12 cellular contexts compared by ENCODE assay signal in the genomic region with DNA sequence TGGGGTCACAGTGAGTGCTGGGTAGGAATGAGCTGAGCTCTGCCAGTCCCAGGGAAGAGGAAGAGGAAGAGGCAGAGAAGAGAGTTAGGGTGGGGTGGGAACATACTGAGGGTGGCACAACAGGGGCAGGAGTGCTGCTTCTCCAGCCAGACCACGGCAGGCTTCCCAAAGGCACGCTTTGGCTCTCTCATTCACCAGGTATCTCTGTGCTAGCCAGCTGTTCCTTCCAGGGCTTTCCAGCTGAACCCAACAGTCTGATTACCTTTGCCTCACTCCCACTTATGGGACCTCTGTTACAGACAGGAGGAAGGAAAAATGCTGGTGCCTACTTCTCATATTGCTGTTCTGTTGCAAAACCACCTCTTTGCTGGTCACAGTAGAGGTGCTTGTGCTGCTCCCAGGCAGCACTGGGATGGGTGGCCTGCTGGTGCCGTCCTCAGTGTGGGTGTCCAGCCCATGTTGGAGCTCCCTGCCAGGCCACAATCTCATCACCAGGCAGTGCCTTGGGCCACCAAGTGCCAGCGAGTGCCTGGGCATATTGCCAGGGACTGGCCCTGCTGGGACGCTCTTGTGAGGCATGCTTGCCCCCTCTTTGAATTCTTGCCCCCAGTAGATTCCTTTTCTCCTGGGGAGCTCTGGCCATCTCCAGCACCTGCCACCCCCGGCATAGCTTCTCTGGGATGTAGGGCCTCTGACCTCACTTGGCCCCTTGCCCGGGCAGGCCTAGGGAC. TPM values are rescaled to one million over a fixed set of nuclear protein-coding genes. Genes with fewer than 3 reads are reported as not detected.
DNase-seq lines count a peak whose midpoint lies in the region; ATAC-seq, FAIRE-seq and TF ChIP-seq lines count a peak whose summit lies in the region.
"Had no signal": no experiment of that assay in that cellular context is flagged by ENCODE, and none has a peak within 500 bp of the region (broad histone marks: within the 10 kb centered on the region; RNA-seq: fewer than 3 reads in every experiment).

No MANE protein-coding gene starts in this region.

- H2AK5ac ChIP-seq in mesenchymal stem cell (ENCODE audit: low read length, severe bottlenecking): peak overlapping the region; percentile 16

- H3K4ac ChIP-seq in mesenchymal stem cell (ENCODE audit: low read depth in 1 of 2, low read length in 2 of 2): no peak overlapping the region

- H3K9me1 ChIP-seq in K562 (ENCODE audit: control insufficient read depth, insufficient read depth, low read length): no peaks in the 10 kb centered on the region

- no peak overlapping the region for H2BK120ac ChIP-seq in mesenchymal stem cell (ENCODE audit: low read depth, low read length)

- intact Hi-C loops in K562 (cut with micrococcal nuclease) (no loop called here), transverse colon (cut with DNase I; ENCODE audit: low total_unique reads) (no loop called here)

- FAIRE-seq in K562 (lab: Jason Lieb, UNC): no peak

- H3K27me3 ChIP-seq in K562 (ENCODE audit: control insufficient read depth in 2 of 2, insufficient read depth in 2 of 2, low read length in 2 of 2): peaks cover 5 to 82% of the 10 kb centered on the region in 2 experiments; a peak in 4 of 5 replicates
- H3K27me3 ChIP-seq in mesenchymal stem cell (ENCODE audit: control insufficient read depth in 1 of 2, insufficient read depth in 1 of 2, low read length in 2 of 2): peaks cover 0 to 16% of the 10 kb centered on the region in 2 experiments
- H3K27me3 ChIP-seq in transverse colon: peaks cover 32% of the 10 kb centered on the region

- H3K4me2 ChIP-seq in K562 (ENCODE audit: insufficient read depth, low read length) (no peak overlapping the region), mesenchymal stem cell (ENCODE audit: low read length, poor library complexity, severe bottlenecking) (peak overlapping the region; percentile 75)

- no peak for ATAC-seq in K562
- no peak for ATAC-seq in GM21423 (IDR thresholded peaks at IDR 0.05; ENCODE audit: unreplicated experiment)
- no peak for ATAC-seq in GM21526 (IDR thresholded peaks at IDR 0.05; ENCODE audit: low FRiP score, unreplicated experiment)

- no peak for TF ChIP-seq RAD21 in K562 (CRISPR knock-in tag; conservative IDR thresholded peaks at IDR 0.05 in 1 of 2, IDR thresholded peaks at IDR 0.05 in 1 of 2)

- no peak overlapping the region for H3K23ac ChIP-seq in mesenchymal stem cell (ENCODE audit: low read length in 2 of 2)

- H3K4me1 ChIP-seq in K562 (replicated peaks in 1 of 2; ENCODE audit: control insufficient read depth in 2 of 2, insufficient read depth in 2 of 2, low read length in 2 of 2) (peaks cover 0 to 16% of the 10 kb centered on the region in 2 experiments; a peak in 2 of 5 replicates), mesenchymal stem cell (ENCODE audit: control insufficient read depth, insufficient read depth, low read depth, low read length) (peaks cover 65% of the 10 kb centered on the region), transverse colon (peaks cover 6 to 30% (median 10%) of the 10 kb centered on the region in 4 donors)

- no peak overlapping the region for H2AFZ ChIP-seq in K562 (ENCODE audit: low read depth, low read length)
- no peak overlapping the region for H2AFZ ChIP-seq in mesenchymal stem cell (ENCODE audit: low read depth, low read length)

- H2BK12ac ChIP-seq in mesenchymal stem cell (ENCODE audit: low read length in 2 of 2): no peak overlapping the region

- H3K14ac ChIP-seq in mesenchymal stem cell (ENCODE audit: low read length in 2 of 2): no peak overlapping the region

- H2BK5ac ChIP-seq in mesenchymal stem cell (ENCODE audit: low read depth, low read length, poor library complexity, severe bottlenecking): no peak overlapping the region

- TF ChIP-seq CTCF in K562 (IDR thresholded peaks at IDR 0.05 in 2 of 3, conservative IDR thresholded peaks at IDR 0.05 in 1 of 3; ENCODE audit: insufficient read depth in 2 of 3, low read depth in 1 of 3, low read length in 3 of 3): no peak
- no peak for TF ChIP-seq CTCF in transverse colon (IDR thresholded peaks at IDR 0.05)

- H3K18ac ChIP-seq in mesenchymal stem cell (ENCODE audit: low read depth in 1 of 2, low read length in 2 of 2): no peak overlapping the region

- H3K27ac ChIP-seq in K562 (ENCODE audit: extremely low read depth, low read depth, low read length) (no peak overlapping the region), mesenchymal stem cell (ENCODE audit: low read length, poor library complexity, severe bottlenecking) (peak overlapping the region; percentile 24), transverse colon (no peak overlapping the region)
- H3K27ac ChIP-seq: SK-N-MC had no signal

- H3K79me1 ChIP-seq in mesenchymal stem cell (replicated peaks; ENCODE audit: low read length, poor library complexity, severe bottlenecking): peaks cover 14% of the 10 kb centered on the region

- BruUV-seq in K562 (replicated peaks; lab: Mats Ljungman, UMichigan): no TSS peak

- in situ Hi-C loops in K562 (cut with MboI): no loop called here
- in situ Hi-C loops in transverse colon (cut with MboI; ENCODE audit: low pct_ligation_motif_present in 1 of 4, low pct_unique_long_range_greater_than_20kb in 1 of 4, low sequenced_read_pairs in 3 of 4): no loop called here

- H3K36me3 ChIP-seq in K562 (ENCODE audit: control insufficient read depth, insufficient read depth, low read length) (no peaks in the 10 kb centered on the region), mesenchymal stem cell (ENCODE audit: control insufficient read depth in 1 of 2, insufficient read depth in 2 of 2, low read depth in 1 of 2, low read length in 2 of 2) (peaks cover 13 to 22% of the 10 kb centered on the region in 2 experiments), transverse colon (no peaks in the 10 kb centered on the region)

- no peak for TF ChIP-seq EP300 in K562 (IDR thresholded peaks at IDR 0.05; ENCODE audit: low read length)
- no peak for TF ChIP-seq EP300 in transverse colon (IDR thresholded peaks at IDR 0.05; ENCODE audit: low read depth)

- no peaks in the 10 kb centered on the region for H3K9me3 ChIP-seq in K562 (replicated peaks; ENCODE audit: control insufficient read depth, insufficient read depth, low read depth, low read length)
- H3K9me3 ChIP-seq in mesenchymal stem cell (ENCODE audit: control insufficient read depth, low read length): no peaks in the 10 kb centered on the region
- no peaks in the 10 kb centered on the region for H3K9me3 ChIP-seq in transverse colon

- POLR2A ChIA-PET in K562 (lab: Yijun Ruan, JAX): interaction anchor here (0.6 kb wide), 1 partner anchor 122 kb away, joined by 3 read pairs; no protein-coding TSS in a partner anchor

- no peak overlapping the region for H4K8ac ChIP-seq in mesenchymal stem cell (ENCODE audit: low read length)

- no peaks in the 10 kb centered on the region for H3K79me2 ChIP-seq in K562 (ENCODE audit: control insufficient read depth, insufficient read depth, low read length)

- H3K4me3 ChIP-seq in K562 (no peak overlapping the region), mesenchymal stem cell (ENCODE audit: insufficient read depth in 1 of 2, low read depth in 1 of 2, low read length in 2 of 2) (peak overlapping the region in 1 of 2 experiments; percentile 81), transverse colon (no peak overlapping the region)
- H3K4me3 ChIP-seq: SK-N-MC had no signal

- peak; percentile 42 for DNase-seq in activated effector memory CD4-positive, alpha-beta T cell treated with anti-CD3 and anti-CD28 coated beads, Interleukin-2, amount 50 U/mL, for 16 hours
- no peak for DNase-seq in activated effector memory CD4-positive, alpha-beta T cell treated with Interleukin-2 at 50 U/mL for 16 hours
- DNase-seq in K562 (ENCODE audit: extremely low read depth in 1 of 4, low spot score in 3 of 4): no peak
- DNase-seq in mesenchymal stem cell: no peak
- peak; percentile 13 for DNase-seq in transverse colon
- no peak for DNase-seq in activated CD4-positive, CD25-positive, alpha-beta regulatory T cell (lab: John Stamatoyannopoulos, UW)
- DNase-seq: activated naive CD4-positive, alpha-beta T cell treated with Interleukin-2 at 50 U/mL for 16 hours; CD4-positive, CD25-positive, alpha-beta regulatory T cell; Karpas-422 had no signal

- no peak overlapping the region for H2BK15ac ChIP-seq in mesenchymal stem cell (ENCODE audit: low read depth, poor library complexity, severe bottlenecking)

- H3K9ac ChIP-seq in K562 (ENCODE audit: insufficient read depth in 1 of 2, low read depth in 2 of 2, low read length in 2 of 2): no peak overlapping the region
- no peak overlapping the region for H3K9ac ChIP-seq in mesenchymal stem cell (ENCODE audit: low read length)

- CTCF ChIA-PET in K562 (lab: Yijun Ruan, JAX; ENCODE audit: low intra/inter-chr PET ratio): no interaction called here

- 0% methylated on average over 7 of the region's 7 CpGs for WGBS in K562 (ENCODE audit: insufficient coverage, low coverage, missing lambda C conversion rate)
- 88% methylated on average over 6 of the region's 7 CpGs for WGBS in mesenchymal stem cell
- 48% methylated on average over 7 of the region's 7 CpGs; no CpG with 5 or more reads in 1 of the 2 donors for WGBS in transverse colon (ENCODE audit: low coverage in 1 of 2), 2 donors

- TF ChIP-seq POLR2A in K562 (conservative IDR thresholded peaks at IDR 0.05) (no peak), transverse colon (IDR thresholded peaks at IDR 0.05) (no peak)

- H4K20me1 ChIP-seq in K562 (replicated peaks; ENCODE audit: control insufficient read depth, insufficient read depth, low read length): peaks cover 17% of the 10 kb centered on the region

- no peak overlapping the region for H4K91ac ChIP-seq in mesenchymal stem cell (ENCODE audit: low read length)

RNA-seq across cellular contexts. Expression of gene ADORA1, which starts 2.1 kb away (rescaled TPM):
- not detected in 2 replicates for total RNA-seq in K562 (2011; cell fraction: chromatin; rRNA removed; ENCODE audit: low replicate concordance)
- total RNA-seq in K562 (2011; cell fraction: nucleolus; rRNA removed): not detected in 2 replicates
- total RNA-seq in K562 (2011; cell fraction: nucleoplasm; rRNA removed): not detected in 2 replicates
- total RNA-seq in K562 (2014; rRNA removed): not detected in 2 replicates
- not detected in 2 replicates for total RNA-seq in K562 (2014; rRNA removed; fragmentation: Illumina TruSeq; extraction: Trizol)
- not detected in 2 replicates for total RNA-seq in K562 (2015; rRNA removed; fragmentation: Illumina TruSeq; extraction: Trizol)
- total RNA-seq in K562 (2021): not detected in 2 replicates
- not detected in 2 replicates for polyA plus RNA-seq in K562 (2011; rRNA removed)
- not detected in 2 replicates for polyA plus RNA-seq in K562 (2011; cell fraction: cytosol; rRNA removed)
- not detected in 2 replicates for polyA plus RNA-seq in K562 (2011; cell fraction: nucleus; rRNA removed)
- polyA plus RNA-seq in K562 (2012): 0.12 TPM in 1 of 2 replicates, not detected in the other
- not detected in 2 replicates for polyA plus RNA-seq in K562 (2014; fragmentation: Illumina TruSeq; extraction: Trizol)
- polyA plus RNA-seq in K562 (2014; fragmentation: Nextera tagmentation; extraction: Ambion mirVana): not detected
- not detected in 2 replicates for polyA plus RNA-seq in K562 (2014; rRNA removed)
- polyA minus RNA-seq in K562 (2011; rRNA and poly(A)+ RNA removed): not detected in 2 replicates
- polyA minus RNA-seq in K562 (2011; cell fraction: cytosol; rRNA and poly(A)+ RNA removed): not detected in 2 replicates
- polyA minus RNA-seq in K562 (2011; cell fraction: nucleus; rRNA and poly(A)+ RNA removed): not detected in 2 replicates
- polyA plus RNA-seq in mesenchymal stem cell (2013, experiment 1 of 2): 8.4 TPM
- 9.3 TPM for polyA plus RNA-seq in mesenchymal stem cell (2013, experiment 2 of 2)
- total RNA-seq in transverse colon: 1 to 10 TPM in 2 of 4 donors, not detected in 2; 1.3 to 5.6 TPM
- total RNA-seq: CD4-positive, CD25-positive, alpha-beta regulatory T cell had no signal
- polyA plus RNA-seq: CD4-positive, CD25-positive, alpha-beta regulatory T cell had no signal

RNA-seq across cellular contexts. Expression of gene MYOG, which starts 43.9 kb away (rescaled TPM):
- total RNA-seq in K562 (2011; cell fraction: chromatin; rRNA removed; ENCODE audit: low replicate concordance): not detected in 2 replicates
- total RNA-seq in K562 (2011; cell fraction: nucleolus; rRNA removed): not detected in 2 replicates
- not detected in 2 replicates for total RNA-seq in K562 (2011; cell fraction: nucleoplasm; rRNA removed)
- total RNA-seq in K562 (2014; rRNA removed) (not detected in 2 replicates), K562 (2014; rRNA removed; fragmentation: Illumina TruSeq; extraction: Trizol) (not detected in 2 replicates), K562 (2015; rRNA removed; fragmentation: Illumina TruSeq; extraction: Trizol) (not detected in 2 replicates), K562 (2021) (not detected in 2 replicates), transverse colon (not detected)
- polyA plus RNA-seq in K562 (2011; rRNA removed) (not detected in 2 replicates), K562 (2014; fragmentation: Illumina TruSeq; extraction: Trizol) (not detected in 2 replicates), K562 (2014; fragmentation: Nextera tagmentation; extraction: Ambion mirVana) (not detected), K562 (2014; rRNA removed) (not detected in 2 replicates)
- not detected in 2 replicates for polyA plus RNA-seq in K562 (2011; cell fraction: cytosol; rRNA removed)
- polyA plus RNA-seq in K562 (2011; cell fraction: nucleus; rRNA removed): not detected in 2 replicates
- not detected in 2 replicates for polyA plus RNA-seq in K562 (2012)
- not detected in 2 replicates for polyA minus RNA-seq in K562 (2011; rRNA and poly(A)+ RNA removed)
- polyA minus RNA-seq in K562 (2011; cell fraction: cytosol; rRNA and poly(A)+ RNA removed): not detected in 2 replicates
- not detected in 2 replicates for polyA minus RNA-seq in K562 (2011; cell fraction: nucleus; rRNA and poly(A)+ RNA removed)
- polyA plus RNA-seq in mesenchymal stem cell (2013, experiment 1 of 2): not detected
- not detected for polyA plus RNA-seq in mesenchymal stem cell (2013, experiment 2 of 2)
- total RNA-seq: CD4-positive, CD25-positive, alpha-beta regulatory T cell had no signal
- polyA plus RNA-seq: CD4-positive, CD25-positive, alpha-beta regulatory T cell had no signal

RNA-seq across cellular contexts. Expression of gene MYBPH, which starts 46.0 kb away (rescaled TPM):
- total RNA-seq in K562 (2011; cell fraction: chromatin; rRNA removed; ENCODE audit: low replicate concordance): not detected in 2 replicates
- not detected in 2 replicates for total RNA-seq in K562 (2011; cell fraction: nucleolus; rRNA removed)
- not detected in 2 replicates for total RNA-seq in K562 (2011; cell fraction: nucleoplasm; rRNA removed)
- total RNA-seq in K562 (2014; rRNA removed) (not detected in 2 replicates), K562 (2014; rRNA removed; fragmentation: Illumina TruSeq; extraction: Trizol) (not detected in 2 replicates), K562 (2015; rRNA removed; fragmentation: Illumina TruSeq; extraction: Trizol) (not detected in 2 replicates), K562 (2021) (not detected in 2 replicates), transverse colon (not detected)
- polyA plus RNA-seq in K562 (2011; rRNA removed) (not detected in 2 replicates), K562 (2014; fragmentation: Illumina TruSeq; extraction: Trizol) (not detected in 2 replicates), K562 (2014; fragmentation: Nextera tagmentation; extraction: Ambion mirVana) (not detected), K562 (2014; rRNA removed) (0.13 TPM in 1 of 2 replicates, not detected in the other)
- not detected in 2 replicates for polyA plus RNA-seq in K562 (2011; cell fraction: cytosol; rRNA removed)
- not detected in 2 replicates for polyA plus RNA-seq in K562 (2011; cell fraction: nucleus; rRNA removed)
- polyA plus RNA-seq in K562 (2012): not detected in 2 replicates
- not detected in 2 replicates for polyA minus RNA-seq in K562 (2011; rRNA and poly(A)+ RNA removed)
- not detected in 2 replicates for polyA minus RNA-seq in K562 (2011; cell fraction: cytosol; rRNA and poly(A)+ RNA removed)
- polyA minus RNA-seq in K562 (2011; cell fraction: nucleus; rRNA and poly(A)+ RNA removed): not detected in 2 replicates
- 0.58 TPM for polyA plus RNA-seq in mesenchymal stem cell (2013, experiment 1 of 2)
- 0.75 TPM for polyA plus RNA-seq in mesenchymal stem cell (2013, experiment 2 of 2)
- total RNA-seq: CD4-positive, CD25-positive, alpha-beta regulatory T cell had no signal
- polyA plus RNA-seq: CD4-positive, CD25-positive, alpha-beta regulatory T cell had no signal

RNA-seq across cellular contexts. Expression of gene CHI3L1, which starts 56.8 kb away (rescaled TPM):
- not detected in 2 replicates for total RNA-seq in K562 (2011; cell fraction: chromatin; rRNA removed; ENCODE audit: low replicate concordance)
- not detected in 2 replicates for total RNA-seq in K562 (2011; cell fraction: nucleolus; rRNA removed)
- not detected in 2 replicates for total RNA-seq in K562 (2011; cell fraction: nucleoplasm; rRNA removed)
- not detected in 2 replicates for total RNA-seq in K562 (2014; rRNA removed)
- total RNA-seq in K562 (2014; rRNA removed; fragmentation: Illumina TruSeq; extraction: Trizol): not detected in 2 replicates
- total RNA-seq in K562 (2015; rRNA removed; fragmentation: Illumina TruSeq; extraction: Trizol): not detected in 2 replicates
- total RNA-seq in K562 (2021): not detected in 2 replicates
- polyA plus RNA-seq in K562 (2011; rRNA removed): not detected in 2 replicates
- not detected in 2 replicates for polyA plus RNA-seq in K562 (2011; cell fraction: cytosol; rRNA removed)
- polyA plus RNA-seq in K562 (2011; cell fraction: nucleus; rRNA removed): not detected in 2 replicates
- 0.22 TPM in 1 of 2 replicates, not detected in the other for polyA plus RNA-seq in K562 (2012)
- not detected in 2 replicates for polyA plus RNA-seq in K562 (2014; fragmentation: Illumina TruSeq; extraction: Trizol)
- polyA plus RNA-seq in K562 (2014; fragmentation: Nextera tagmentation; extraction: Ambion mirVana): not detected
- not detected in 2 replicates for polyA plus RNA-seq in K562 (2014; rRNA removed)
- not detected in 2 replicates for polyA minus RNA-seq in K562 (2011; rRNA and poly(A)+ RNA removed)
- polyA minus RNA-seq in K562 (2011; cell fraction: cytosol; rRNA and poly(A)+ RNA removed): not detected in 2 replicates
- polyA minus RNA-seq in K562 (2011; cell fraction: nucleus; rRNA and poly(A)+ RNA removed): not detected in 2 replicates
- polyA plus RNA-seq in mesenchymal stem cell (2013, experiment 1 of 2): 2.1 TPM
- 2.4 TPM for polyA plus RNA-seq in mesenchymal stem cell (2013, experiment 2 of 2)
- total RNA-seq in transverse colon: 10 to 100 TPM in 1 of 4 donors, 1 to 10 TPM in 1, not detected in 2; 2.9 to 23.2 TPM
- total RNA-seq: CD4-positive, CD25-positive, alpha-beta regulatory T cell had no signal
- polyA plus RNA-seq: CD4-positive, CD25-positive, alpha-beta regulatory T cell had no signal

Comparison
In these comparisons a context has a peak if more than half of its experiments do, and no peak if none do; other contexts are left out.
1. DNase-seq: peak in activated effector memory CD4-positive, alpha-beta T cell treated with anti-CD3 and anti-CD28 coated beads, Interleukin-2, amount 50 U/mL, for 16 hours (single experiment) and transverse colon (single experiment); none in activated effector memory CD4-positive, alpha-beta T cell treated with Interleukin-2 at 50 U/mL for 16 hours (single experiment), K562 (0 of 4), mesenchymal stem cell (single experiment) and activated CD4-positive, CD25-positive, alpha-beta regulatory T cell (0 of 4).